In the genomic region with DNA sequence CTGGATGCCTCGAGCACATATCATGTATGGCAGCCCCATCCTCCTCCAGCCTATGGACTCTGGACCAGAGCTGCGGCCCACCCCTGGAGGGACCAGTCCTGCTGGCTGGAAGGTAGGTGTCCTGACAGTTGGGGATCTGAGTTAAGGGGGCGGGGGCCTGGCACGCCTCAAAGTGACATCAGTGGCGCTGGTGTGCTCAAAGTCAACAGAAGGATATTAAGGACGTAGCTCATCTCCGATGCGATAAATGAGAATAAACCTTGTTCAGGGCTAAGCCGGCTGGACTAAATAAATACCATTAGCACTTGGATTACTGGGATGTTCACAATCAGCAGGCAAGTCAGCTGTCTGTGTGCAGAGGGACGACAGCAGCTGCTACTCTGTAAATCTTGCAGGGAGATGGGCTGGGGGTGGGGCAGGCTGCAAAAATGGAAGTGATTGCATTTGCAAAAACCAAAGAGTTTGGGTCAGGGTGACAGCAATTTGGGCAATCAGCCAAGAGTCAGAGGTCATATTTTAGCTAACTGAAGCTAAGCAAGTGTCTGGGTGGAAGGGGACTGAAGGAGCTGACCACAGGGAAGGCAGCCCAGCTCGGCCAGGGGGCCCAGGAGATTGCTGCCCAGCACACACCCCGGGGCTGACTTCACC, we compare ENCODE assay signal across 10 cellular contexts.
A peak's percentile ranks its signal among the peaks of the same experiment; 100 is the strongest.
DNase-seq lines count a peak whose midpoint lies in the region; ATAC-seq and TF ChIP-seq lines count a peak whose summit lies in the region.
"Had no signal": no experiment of that assay in that cellular context is flagged by ENCODE, and none has a peak within 500 bp of the region (broad histone marks: within the 10 kb centered on the region; RNA-seq: fewer than 3 reads in every experiment).

No MANE protein-coding gene starts in this region.

- no peaks in the 10 kb centered on the region for H3K36me3 Mint-ChIP-seq in nephron progenitor cell (ENCODE audit: low read depth)
- peaks cover 0 to 4% of the 10 kb centered on the region in 2 donors for H3K36me3 Mint-ChIP-seq in CD4-positive, alpha-beta memory T cell

- H3K27ac ChIP-seq in colonic mucosa = peak overlapping the region; percentile 7
- no peak overlapping the region for H3K27ac ChIP-seq in CD4-positive, alpha-beta memory T cell (ENCODE audit: low read depth, low read length)
- H3K27ac ChIP-seq: C4-2B had no signal

- CTCF ChIA-PET in CD4-positive, alpha-beta memory T cell (lab: Charles Lee; ENCODE audit: partially characterized antibody) = no interaction called here

- POLR2A ChIA-PET in CD4-positive, alpha-beta memory T cell (lab: Charles Lee; ENCODE audit: partially characterized antibody) = no interaction called here

- H3K9me3 ChIP-seq in colonic mucosa = no peaks in the 10 kb centered on the region
- no peaks in the 10 kb centered on the region for H3K9me3 ChIP-seq in CD4-positive, alpha-beta memory T cell (ENCODE audit: control insufficient read depth in 1 of 2, low read length in 2 of 2)

- peak; percentile 75 for DNase-seq in D341Med (ENCODE audit: low spot score)
- DNase-seq in NCI-H446 treated with DMSO at 0.1 percent for 48 hours (lab: John Stamatoyannopoulos, UW) = peak; percentile 84
- DNase-seq in colonic mucosa = peak; percentile 53
- DNase-seq in nephron progenitor cell = no peak
- DNase-seq in CD4-positive, alpha-beta memory T cell = no peak
- DNase-seq in activated gamma-delta T cell (lab: John Stamatoyannopoulos, UW) = no peak
- no peak for DNase-seq in dedifferentiated amniotic fluid mesenchymal stem cell (ENCODE audit: extremely low spot score)
- DNase-seq: activated naive CD4-positive, alpha-beta T cell treated with Interleukin-2 at 50 U/mL for 16 hours had no signal

- no peak for TF ChIP-seq CTCF in colonic mucosa (IDR thresholded peaks at IDR 0.05)
- TF ChIP-seq CTCF in nephron progenitor cell (IDR thresholded peaks at IDR 0.05) = no peak

- H3K9ac ChIP-seq in colonic mucosa (ENCODE audit: low read depth in 2 of 2, low read length in 2 of 2) = no peak overlapping the region

- H3K27ac Mint-ChIP-seq in nephron progenitor cell = peak overlapping the region; percentile 89
- no peak overlapping the region for H3K27ac Mint-ChIP-seq in CD4-positive, alpha-beta memory T cell

- ATAC-seq in GM18502 (IDR thresholded peaks at IDR 0.05; ENCODE audit: poor library complexity, unreplicated experiment) = no peak

- H3K4me1 Mint-ChIP-seq in nephron progenitor cell = peaks cover 74% of the 10 kb centered on the region
- H3K4me1 Mint-ChIP-seq in CD4-positive, alpha-beta memory T cell = peaks cover 12 to 22% (median 17%) of the 10 kb centered on the region in 4 donors

- H3K4me3 ChIP-seq in colonic mucosa = no peak overlapping the region
- H3K4me3 ChIP-seq in CD4-positive, alpha-beta memory T cell (ENCODE audit: low read length in 2 of 2) = no peak overlapping the region

- intact Hi-C loops in colonic mucosa (cut with DNase I) = no loop called here
- intact Hi-C loops in CD4-positive, alpha-beta memory T cell (cut with micrococcal nuclease) = no loop called here

- peaks cover 8% of the 10 kb centered on the region for H3K27me3 Mint-ChIP-seq in nephron progenitor cell (ENCODE audit: low read depth, poor library complexity)
- H3K27me3 Mint-ChIP-seq in CD4-positive, alpha-beta memory T cell = no peaks in the 10 kb centered on the region

- H3K27me3 ChIP-seq in colonic mucosa = no peaks in the 10 kb centered on the region
- H3K27me3 ChIP-seq in CD4-positive, alpha-beta memory T cell (ENCODE audit: insufficient read depth, low read length) = no peaks in the 10 kb centered on the region

- peak overlapping the region; percentile 64 for H3K4me3 Mint-ChIP-seq in nephron progenitor cell
- H3K4me3 Mint-ChIP-seq in CD4-positive, alpha-beta memory T cell = no peak overlapping the region

- H3K9me3 Mint-ChIP-seq in nephron progenitor cell = no peaks in the 10 kb centered on the region
- no peaks in the 10 kb centered on the region for H3K9me3 Mint-ChIP-seq in CD4-positive, alpha-beta memory T cell

- no peaks in the 10 kb centered on the region for H3K36me3 ChIP-seq in colonic mucosa
- H3K36me3 ChIP-seq in CD4-positive, alpha-beta memory T cell (ENCODE audit: insufficient read depth, low read length) = no peaks in the 10 kb centered on the region

- peaks cover 11% of the 10 kb centered on the region for H3K4me1 ChIP-seq in colonic mucosa
- peaks cover 18% of the 10 kb centered on the region for H3K4me1 ChIP-seq in CD4-positive, alpha-beta memory T cell (ENCODE audit: insufficient read depth, low read length)

Comparison
In these comparisons a context has a peak if more than half of its experiments do, and no peak if none do; other contexts are left out.
1. DNase-seq: peak in D341Med (single experiment), NCI-H446 treated with DMSO at 0.1 percent for 48 hours (single experiment) and colonic mucosa (single experiment); none in nephron progenitor cell (single experiment), CD4-positive, alpha-beta memory T cell (0 of 5), activated gamma-delta T cell (single experiment) and dedifferentiated amniotic fluid mesenchymal stem cell (single experiment).